ENCODE assay signal across 2 cellular contexts in genomic region chr2:223852281-223852795, GRCh38.
A peak's percentile ranks its signal among the peaks of the same experiment; 100 is the strongest.
TF ChIP-seq lines count a peak whose summit lies in the region.

No MANE protein-coding gene starts in this region.

TF ChIP-seq in SK-N-SH treated with all-trans-retinoic acid at 6 μM for 48 hours, 23 proteins besides CTCF, POLR2A, EP300 and RAD21 (continued from another document):
- no peak for TF ChIP-seq POU6F1 (CRISPR knock-in tag; IDR thresholded peaks at IDR 0.05; ENCODE audit: borderline replicate concordance, low read depth)
- peak; percentile 12; the same call in 1 of the 2 replicates for TF ChIP-seq ISL1 (CRISPR knock-in tag; IDR thresholded peaks at IDR 0.05)
TF ChIP-seq in SK-N-SH treated with all-trans-retinoic acid at 6 μM for 48 hours: peak in this region for 1.

TF ChIP-seq in SK-N-SH, 30 proteins besides CTCF, POLR2A, EP300 and RAD21 (continued from another document):
- TF ChIP-seq USF1 (IDR thresholded peaks at IDR 0.05; ENCODE audit: borderline replicate concordance, low read depth) (no peak), CHD2 (IDR thresholded peaks at IDR 0.05; ENCODE audit: low read length, partially characterized antibody) (no peak), YY1 (IDR thresholded peaks at IDR 0.05; ENCODE audit: low read depth) (no peak), JUND (IDR thresholded peaks at IDR 0.05) (no peak), GABPA (IDR thresholded peaks at IDR 0.05; ENCODE audit: low read depth) (no peak), SMC3 (IDR thresholded peaks at IDR 0.05; ENCODE audit: low read depth, low read length) (no peak), RXRA (IDR thresholded peaks at IDR 0.05; ENCODE audit: borderline replicate concordance, low read depth) (no peak), EZH2phosphoT487 (IDR thresholded peaks at IDR 0.05; ENCODE audit: borderline replicate concordance, low read depth) (no peak), TCF12 (IDR thresholded peaks at IDR 0.05) (no peak), MAX (IDR thresholded peaks at IDR 0.05; ENCODE audit: low read depth) (no peak), MEF2A (IDR thresholded peaks at IDR 0.05; ENCODE audit: borderline replicate concordance, low read depth) (no peak), TEAD4 (IDR thresholded peaks at IDR 0.05; ENCODE audit: borderline replicate concordance, insufficient read depth) (no peak), SIN3A (IDR thresholded peaks at IDR 0.05; ENCODE audit: borderline replicate concordance, low read depth, low read length) (no peak), MXI1 (IDR thresholded peaks at IDR 0.05; ENCODE audit: low read depth, low read length) (no peak), USF2 (IDR thresholded peaks at IDR 0.05; ENCODE audit: borderline replicate concordance, low read depth, low read length) (no peak)
